Comparison of ENCODE assay signal across 1 cellular context in the genomic region with DNA sequence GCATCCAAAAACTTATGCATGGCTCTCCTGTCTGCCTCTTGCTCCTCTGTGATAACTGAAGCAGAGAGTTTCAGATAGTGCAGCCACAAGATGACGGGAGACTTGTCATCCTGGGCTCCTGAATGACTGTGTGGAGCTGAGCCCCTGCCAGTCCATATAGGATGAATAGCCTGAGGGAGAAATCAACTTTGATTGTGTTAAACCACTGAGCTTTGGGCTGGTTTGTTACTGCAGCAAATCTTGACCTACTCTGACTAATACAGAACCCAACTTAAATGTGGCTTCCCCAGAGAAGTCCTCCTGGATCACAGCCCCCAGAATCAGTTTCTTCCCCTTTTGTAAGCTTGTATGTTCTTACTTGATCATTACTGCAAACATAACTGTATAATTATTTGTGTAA.
A peak's percentile ranks its signal among the peaks of the same experiment; 100 is the strongest.
TF ChIP-seq lines count a peak whose summit lies in the region.

No MANE protein-coding gene starts in this region.

TF ChIP-seq in HepG2, 621 proteins besides CTCF, POLR2A, EP300 and RAD21:
- TF ChIP-seq ZNF12 (CRISPR knock-in tag; IDR thresholded peaks at IDR 0.05) (peak; percentile 99), ATM (IDR thresholded peaks at IDR 0.05; ENCODE audit: borderline replicate concordance) (no peak), ZNF605 (CRISPR knock-in tag; IDR thresholded peaks at IDR 0.05) (no peak), SPEN (CRISPR knock-in tag; IDR thresholded peaks at IDR 0.05; ENCODE audit: low read depth) (no peak), XBP1 (CRISPR knock-in tag; IDR thresholded peaks at IDR 0.05) (no peak)
- TF ChIP-seq, protein P1, sequence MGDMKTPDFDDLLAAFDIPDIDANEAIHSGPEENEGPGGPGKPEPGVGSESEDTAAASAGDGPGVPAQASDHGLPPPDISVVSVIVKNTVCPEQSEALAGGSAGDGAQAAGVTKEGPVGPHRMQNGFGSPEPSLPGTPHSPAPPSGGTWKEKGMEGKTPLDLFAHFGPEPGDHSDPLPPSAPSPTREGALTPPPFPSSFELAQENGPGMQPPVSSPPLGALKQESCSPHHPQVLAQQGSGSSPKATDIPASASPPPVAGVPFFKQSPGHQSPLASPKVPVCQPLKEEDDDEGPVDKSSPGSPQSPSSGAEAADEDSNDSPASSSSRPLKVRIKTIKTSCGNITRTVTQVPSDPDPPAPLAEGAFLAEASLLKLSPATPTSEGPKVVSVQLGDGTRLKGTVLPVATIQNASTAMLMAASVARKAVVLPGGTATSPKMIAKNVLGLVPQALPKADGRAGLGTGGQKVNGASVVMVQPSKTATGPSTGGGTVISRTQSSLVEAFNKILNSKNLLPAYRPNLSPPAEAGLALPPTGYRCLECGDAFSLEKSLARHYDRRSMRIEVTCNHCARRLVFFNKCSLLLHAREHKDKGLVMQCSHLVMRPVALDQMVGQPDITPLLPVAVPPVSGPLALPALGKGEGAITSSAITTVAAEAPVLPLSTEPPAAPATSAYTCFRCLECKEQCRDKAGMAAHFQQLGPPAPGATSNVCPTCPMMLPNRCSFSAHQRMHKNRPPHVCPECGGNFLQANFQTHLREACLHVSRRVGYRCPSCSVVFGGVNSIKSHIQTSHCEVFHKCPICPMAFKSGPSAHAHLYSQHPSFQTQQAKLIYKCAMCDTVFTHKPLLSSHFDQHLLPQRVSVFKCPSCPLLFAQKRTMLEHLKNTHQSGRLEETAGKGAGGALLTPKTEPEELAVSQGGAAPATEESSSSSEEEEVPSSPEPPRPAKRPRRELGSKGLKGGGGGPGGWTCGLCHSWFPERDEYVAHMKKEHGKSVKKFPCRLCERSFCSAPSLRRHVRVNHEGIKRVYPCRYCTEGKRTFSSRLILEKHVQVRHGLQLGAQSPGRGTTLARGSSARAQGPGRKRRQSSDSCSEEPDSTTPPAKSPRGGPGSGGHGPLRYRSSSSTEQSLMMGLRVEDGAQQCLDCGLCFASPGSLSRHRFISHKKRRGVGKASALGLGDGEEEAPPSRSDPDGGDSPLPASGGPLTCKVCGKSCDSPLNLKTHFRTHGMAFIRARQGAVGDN (CRISPR knock-in tag; IDR thresholded peaks at IDR 0.05) = no peak
- TF ChIP-seq, protein P2, sequence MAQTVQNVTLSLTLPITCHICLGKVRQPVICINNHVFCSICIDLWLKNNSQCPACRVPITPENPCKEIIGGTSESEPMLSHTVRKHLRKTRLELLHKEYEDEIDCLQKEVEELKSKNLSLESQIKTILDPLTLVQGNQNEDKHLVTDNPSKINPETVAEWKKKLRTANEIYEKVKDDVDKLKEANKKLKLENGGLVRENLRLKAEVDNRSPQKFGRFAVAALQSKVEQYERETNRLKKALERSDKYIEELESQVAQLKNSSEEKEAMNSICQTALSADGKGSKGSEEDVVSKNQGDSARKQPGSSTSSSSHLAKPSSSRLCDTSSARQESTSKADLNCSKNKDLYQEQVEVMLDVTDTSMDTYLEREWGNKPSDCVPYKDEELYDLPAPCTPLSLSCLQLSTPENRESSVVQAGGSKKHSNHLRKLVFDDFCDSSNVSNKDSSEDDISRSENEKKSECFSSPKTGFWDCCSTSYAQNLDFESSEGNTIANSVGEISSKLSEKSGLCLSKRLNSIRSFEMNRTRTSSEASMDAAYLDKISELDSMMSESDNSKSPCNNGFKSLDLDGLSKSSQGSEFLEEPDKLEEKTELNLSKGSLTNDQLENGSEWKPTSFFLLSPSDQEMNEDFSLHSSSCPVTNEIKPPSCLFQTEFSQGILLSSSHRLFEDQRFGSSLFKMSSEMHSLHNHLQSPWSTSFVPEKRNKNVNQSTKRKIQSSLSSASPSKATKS (CRISPR knock-in tag; IDR thresholded peaks at IDR 0.05) = no peak
